Comparison of ENCODE assay signal across 8 cellular contexts in the genomic region with DNA sequence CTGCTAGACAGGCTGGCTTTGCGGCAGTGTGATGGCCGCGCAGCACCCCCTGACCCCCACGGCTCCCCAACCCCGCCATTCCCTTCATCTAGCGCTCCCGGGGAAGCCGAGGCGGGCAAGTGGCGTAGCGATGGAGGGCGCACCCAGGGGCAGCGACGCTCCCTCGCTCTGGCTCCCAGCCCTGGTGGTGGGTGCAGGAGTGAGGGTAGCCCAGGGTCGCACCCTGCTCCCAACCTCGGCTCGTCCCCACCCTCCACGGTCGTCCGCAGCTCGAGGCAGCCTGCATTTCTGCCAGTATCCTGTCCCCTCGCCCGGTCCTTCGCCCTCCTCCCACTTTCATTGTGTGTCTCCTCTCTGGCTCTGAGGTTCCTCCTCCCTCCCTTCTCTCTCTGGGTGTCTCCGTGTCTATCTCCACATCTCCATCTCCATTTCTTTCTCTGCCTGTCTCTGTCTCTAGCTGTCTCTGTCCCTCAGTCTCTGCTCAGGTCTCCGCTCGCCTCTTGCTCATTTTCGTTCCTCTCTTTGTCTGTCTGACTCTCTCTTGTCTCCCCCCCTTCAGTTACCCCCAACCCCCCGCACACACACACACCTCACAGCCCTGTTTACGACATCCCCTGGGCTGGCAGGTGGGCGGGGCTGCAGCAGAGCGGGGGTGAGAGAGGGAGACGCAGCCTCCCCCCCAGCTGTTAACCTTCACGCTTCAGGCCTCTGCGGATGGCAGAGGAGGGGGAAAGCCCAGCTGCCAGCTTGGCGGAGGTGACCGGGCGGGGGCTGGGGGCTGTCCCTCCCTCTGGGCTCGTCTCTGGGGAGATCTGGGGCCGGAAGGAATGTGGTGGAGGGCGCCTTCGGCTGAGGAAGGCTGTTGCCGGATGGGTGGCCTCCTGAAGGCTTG. TPM values are rescaled to one million over a fixed set of nuclear protein-coding genes. Genes with fewer than 3 reads are reported as not detected.
DNase-seq lines count a peak whose midpoint lies in the region; ATAC-seq and TF ChIP-seq lines count a peak whose summit lies in the region.

No MANE protein-coding gene starts in this region.

- H3K36me3 ChIP-seq in cardiac muscle cell (no peaks in the 10 kb centered on the region), mucosa of rectum (ENCODE audit: control insufficient read depth in 2 of 2, insufficient read depth in 2 of 2, low read length in 2 of 2) (no peaks in the 10 kb centered on the region)

- intact Hi-C loops in Right ventricle myocardium inferior (cut with DNase I): no loop called here
- intact Hi-C loops in activated CD4-positive, alpha-beta T cell treated with anti-CD3 and anti-CD28 coated beads for 36 hours (cut with DNase I, micrococcal nuclease): loop anchor here (1.0 to 5.0 kb wide), 9 partner anchors 18 to 475 kb away; a partner anchor contains a TSS

- CTCF ChIA-PET in activated CD4-positive, alpha-beta T cell treated with anti-CD3 and anti-CD28 coated beads for 36 hours (lab: Charles Lee): interaction anchor here (0.6 to 1.9 kb wide), 8 partner anchors 17 to 222 kb away, joined by 3 to 11 read pairs (median 4); no protein-coding TSS in a partner anchor

- H3K36me3 Mint-ChIP-seq in activated CD4-positive, alpha-beta T cell treated with anti-CD3 and anti-CD28 coated beads for 36 hours (ENCODE audit: low read depth): no peaks in the 10 kb centered on the region
- H3K36me3 Mint-ChIP-seq in stimulated activated effector memory CD8-positive, alpha-beta T cell treated with anti-CD3 and anti-CD28 coated beads, Interleukin-12 subunit alpha, Interleukin-12 subunit beta, amount 100 ng/mL, for 72 hours: no peaks in the 10 kb centered on the region

- H3K4me3 ChIP-seq in cardiac muscle cell: peak overlapping the region; percentile 27
- peak overlapping the region; percentile 75 for H3K4me3 ChIP-seq in coronary artery
- peak overlapping the region; percentile 51 to 55 for H3K4me3 ChIP-seq in mucosa of rectum (ENCODE audit: low read length in 2 of 2)

- H3K27ac Mint-ChIP-seq in activated CD4-positive, alpha-beta T cell treated with anti-CD3 and anti-CD28 coated beads for 36 hours: peak overlapping the region; percentile 68
- peak overlapping the region; percentile 93 for H3K27ac Mint-ChIP-seq in stimulated activated effector memory CD8-positive, alpha-beta T cell treated with anti-CD3 and anti-CD28 coated beads, Interleukin-12 subunit alpha, Interleukin-12 subunit beta, amount 100 ng/mL, for 72 hours

- no peaks in the 10 kb centered on the region for H3K9me3 Mint-ChIP-seq in activated CD4-positive, alpha-beta T cell treated with anti-CD3 and anti-CD28 coated beads for 36 hours (ENCODE audit: low read depth)
- H3K9me3 Mint-ChIP-seq in stimulated activated effector memory CD8-positive, alpha-beta T cell treated with anti-CD3 and anti-CD28 coated beads, Interleukin-12 subunit alpha, Interleukin-12 subunit beta, amount 100 ng/mL, for 72 hours: no peaks in the 10 kb centered on the region

- H3K4me1 ChIP-seq in cardiac muscle cell (ENCODE audit: low read depth) (peaks cover 25% of the 10 kb centered on the region), mucosa of rectum (ENCODE audit: control insufficient read depth in 2 of 2, insufficient read depth in 2 of 2, low read length in 2 of 2) (peaks cover 16 to 23% of the 10 kb centered on the region in 2 donors)

- H3K27me3 ChIP-seq in cardiac muscle cell: peaks cover 46% of the 10 kb centered on the region
- H3K27me3 ChIP-seq in mucosa of rectum (ENCODE audit: control insufficient read depth in 2 of 2, insufficient read depth in 2 of 2, low read length in 2 of 2): peaks cover 29% of the 10 kb centered on the region in 2 donors

- peaks cover 16% of the 10 kb centered on the region for H3K27me3 Mint-ChIP-seq in activated CD4-positive, alpha-beta T cell treated with anti-CD3 and anti-CD28 coated beads for 36 hours

- DNase-seq in cardiac muscle cell (ENCODE audit: low read depth in 1 of 2, low spot score in 1 of 2): no peak
- no peak for DNase-seq in Right ventricle myocardium inferior (ENCODE audit: missing footprints)
- DNase-seq in activated CD4-positive, alpha-beta T cell treated with anti-CD3 and anti-CD28 coated beads for 36 hours: peak; percentile 87
- no peak for DNase-seq in coronary artery (ENCODE audit: low spot score)
- peak; percentile 61 to 87 for DNase-seq in stimulated activated effector memory CD8-positive, alpha-beta T cell treated with anti-CD3 and anti-CD28 coated beads, Interleukin-12 subunit alpha, Interleukin-12 subunit beta, amount 100 ng/mL, for 72 hours (ENCODE audit: low spot score in 2 of 2)
- DNase-seq in RKO (ENCODE audit: low spot score): no peak

- ATAC-seq in Right ventricle myocardium inferior: no peak
- ATAC-seq in HG03457 (IDR thresholded peaks at IDR 0.05; ENCODE audit: unreplicated experiment): peak; percentile 38
- ATAC-seq in activated CD4-positive, alpha-beta T cell treated with anti-CD3 and anti-CD28 coated beads for 36 hours: peak; percentile 70
- peak; percentile 72 for ATAC-seq in stimulated activated effector memory CD8-positive, alpha-beta T cell treated with anti-CD3 and anti-CD28 coated beads, Interleukin-12 subunit alpha, Interleukin-12 subunit beta, amount 100 ng/mL, for 72 hours

- peaks cover 29% of the 10 kb centered on the region for H3K4me1 Mint-ChIP-seq in activated CD4-positive, alpha-beta T cell treated with anti-CD3 and anti-CD28 coated beads for 36 hours
- peaks cover 71% of the 10 kb centered on the region for H3K4me1 Mint-ChIP-seq in stimulated activated effector memory CD8-positive, alpha-beta T cell treated with anti-CD3 and anti-CD28 coated beads, Interleukin-12 subunit alpha, Interleukin-12 subunit beta, amount 100 ng/mL, for 72 hours

- H3K9ac ChIP-seq in mucosa of rectum (ENCODE audit: low read depth in 1 of 2, low read length in 2 of 2): peak overlapping the region in 1 of 2 donors; percentile 37

- no peak for TF ChIP-seq CTCF in cardiac muscle cell (IDR thresholded peaks at IDR 0.05; ENCODE audit: low read depth, low read length)
- TF ChIP-seq CTCF in coronary artery (IDR thresholded peaks at IDR 0.05): no peak

- no peaks in the 10 kb centered on the region for H3K9me3 ChIP-seq in cardiac muscle cell (ENCODE audit: low read depth)
- peaks cover 0 to 3% of the 10 kb centered on the region in 2 donors for H3K9me3 ChIP-seq in mucosa of rectum (ENCODE audit: control insufficient read depth in 2 of 2, low read length in 2 of 2)

- no peak overlapping the region for H3K27ac ChIP-seq in cardiac muscle cell
- peak overlapping the region; percentile 25 to 86 for H3K27ac ChIP-seq in coronary artery
- H3K27ac ChIP-seq in mucosa of rectum (ENCODE audit: low read depth in 2 of 2, low read length in 2 of 2): no peak overlapping the region

- POLR2A ChIA-PET in activated CD4-positive, alpha-beta T cell treated with anti-CD3 and anti-CD28 coated beads for 36 hours (lab: Charles Lee): no interaction called here

- peak overlapping the region; percentile 60 for H3K4me3 Mint-ChIP-seq in activated CD4-positive, alpha-beta T cell treated with anti-CD3 and anti-CD28 coated beads for 36 hours
- H3K4me3 Mint-ChIP-seq in stimulated activated effector memory CD8-positive, alpha-beta T cell treated with anti-CD3 and anti-CD28 coated beads, Interleukin-12 subunit alpha, Interleukin-12 subunit beta, amount 100 ng/mL, for 72 hours: peak overlapping the region; percentile 81

RNA-seq across cellular contexts. Expression of a gene that starts 48.7 kb away (rescaled TPM):
- total RNA-seq in cardiac muscle cell: 0.14 and 0.48 TPM in 2 replicates
- polyA plus RNA-seq in cardiac muscle cell: 0.04 and 1.1 TPM in 2 replicates
- not detected for total RNA-seq in Right ventricle myocardium inferior
- not detected for total RNA-seq in activated CD4-positive, alpha-beta T cell treated with anti-CD3 and anti-CD28 coated beads for 36 hours

Comparison
In these comparisons a context has a peak if more than half of its experiments do, and no peak if none do; other contexts are left out.
1. DNase-seq: peak in activated CD4-positive, alpha-beta T cell treated with anti-CD3 and anti-CD28 coated beads for 36 hours (single experiment) and stimulated activated effector memory CD8-positive, alpha-beta T cell treated with anti-CD3 and anti-CD28 coated beads, Interleukin-12 subunit alpha, Interleukin-12 subunit beta, amount 100 ng/mL, for 72 hours (2 of 2); none in cardiac muscle cell (0 of 2), Right ventricle myocardium inferior (single experiment), coronary artery (single experiment) and RKO (single experiment).
2. H3K27ac ChIP-seq: peak in coronary artery (2 of 2); none in cardiac muscle cell (single experiment) and mucosa of rectum (0 of 2).
3. Peak in every context shown above with its lines, with median percentiles within 50 percentile points of each other: H3K4me3 ChIP-seq.